25 cellular contexts compared by ENCODE assay signal in genomic region chr6:77535172-77535571, GRCh38.
"Had no signal": no experiment of that assay in that cellular context is flagged by ENCODE, and none has a peak within 500 bp of the region (broad histone marks: within the 10 kb centered on the region; RNA-seq: fewer than 3 reads in every experiment).

No MANE protein-coding gene starts in this region.

- ATAC-seq: activated CD4-positive, alpha-beta T cell treated with anti-CD3 and anti-CD28 coated beads for 36 hours; activated CD8-positive, alpha-beta memory T cell treated with anti-CD3 and anti-CD28 coated beads, Interleukin-2, amount 10 ng/mL, durations not matched to agents 7 days and 5 days; activated CD8-positive, alpha-beta T cell treated with anti-CD3 and anti-CD28 coated beads, Interleukin-2, amount 10 ng/mL, durations not matched to agents 7 days and 5 days; activated T-helper 17 cell treated with anti-CD3 and anti-CD28 coated beads, Interleukin-2, amount 50 U/mL, for 72 hours; heart left ventricle had no signal

- H3K4me3 ChIP-seq: esophagus squamous epithelium, heart left ventricle had no signal

- H3K4me3 Mint-ChIP-seq: activated CD4-positive, alpha-beta memory T cell treated with anti-CD3 and anti-CD28 coated beads for 36 hours; activated CD4-positive, alpha-beta T cell treated with anti-CD3 and anti-CD28 coated beads for 36 hours; activated CD4-positive, alpha-beta T cell treated with anti-CD3 and anti-CD28 coated beads, Interleukin-2, amount 10 ng/mL, durations not matched to agents 24 days and 14 days; activated CD8-positive, alpha-beta memory T cell treated with anti-CD3 and anti-CD28 coated beads, Interleukin-2, amount 10 ng/mL, durations not matched to agents 7 days and 5 days; activated CD8-positive, alpha-beta T cell treated with anti-CD3 and anti-CD28 coated beads, Interleukin-2, amount 10 ng/mL, durations not matched to agents 7 days and 5 days; activated naive CD8-positive, alpha-beta T cell; activated T-cell treated with anti-CD3 and anti-CD28 coated beads, Interleukin-2, amount 50 U/mL, for 24 hours; activated T-helper 17 cell treated with anti-CD3 and anti-CD28 coated beads, Interleukin-2, amount 50 U/mL, for 72 hours had no signal

- H3K4me1 ChIP-seq: esophagus squamous epithelium, heart left ventricle had no signal

- H3K9me3 ChIP-seq: esophagus squamous epithelium had no signal

- H3K36me3 ChIP-seq: brain microvascular endothelial cell, esophagus squamous epithelium, heart left ventricle had no signal

- H3K27ac Mint-ChIP-seq: activated CD4-positive, alpha-beta memory T cell treated with anti-CD3 and anti-CD28 coated beads for 36 hours; activated CD4-positive, alpha-beta T cell treated with anti-CD3 and anti-CD28 coated beads for 36 hours; activated CD4-positive, alpha-beta T cell treated with anti-CD3 and anti-CD28 coated beads, Interleukin-2, amount 10 ng/mL, durations not matched to agents 24 days and 14 days; activated CD8-positive, alpha-beta memory T cell treated with anti-CD3 and anti-CD28 coated beads, Interleukin-2, amount 10 ng/mL, durations not matched to agents 7 days and 5 days; activated CD8-positive, alpha-beta T cell treated with anti-CD3 and anti-CD28 coated beads, Interleukin-2, amount 10 ng/mL, durations not matched to agents 7 days and 5 days; activated naive CD8-positive, alpha-beta T cell; activated T-cell treated with anti-CD3 and anti-CD28 coated beads, Interleukin-2, amount 50 U/mL, for 24 hours; activated T-helper 17 cell treated with anti-CD3 and anti-CD28 coated beads, Interleukin-2, amount 50 U/mL, for 72 hours had no signal

- H3K9me3 Mint-ChIP-seq: activated CD4-positive, alpha-beta memory T cell treated with anti-CD3 and anti-CD28 coated beads for 36 hours; activated CD4-positive, alpha-beta T cell treated with anti-CD3 and anti-CD28 coated beads, Interleukin-2, amount 10 ng/mL, durations not matched to agents 24 days and 14 days had no signal

- DNase-seq: activated CD4-positive, alpha-beta memory T cell treated with anti-CD3 and anti-CD28 coated beads for 36 hours; activated CD4-positive, alpha-beta T cell treated with anti-CD3 and anti-CD28 coated beads for 36 hours; activated CD4-positive, alpha-beta T cell treated with anti-CD3 and anti-CD28 coated beads, Interleukin-2, amount 10 ng/mL, durations not matched to agents 24 days and 14 days; activated CD4-positive, CD25-positive, alpha-beta regulatory T cell; activated CD4-positive, CD25-positive, alpha-beta regulatory T cell treated with anti-CD3 and anti-CD28 coated beads, Interleukin-2, amount 50 U/mL, for 72 hours; activated CD8-positive, alpha-beta memory T cell treated with anti-CD3 and anti-CD28 coated beads, Interleukin-2, amount 10 ng/mL, durations not matched to agents 7 days and 5 days; activated CD8-positive, alpha-beta memory T cell treated with anti-CD3 and anti-CD28 coated beads, Interleukin-2, amount 50 U/mL, for 4 hours; activated CD8-positive, alpha-beta T cell treated with anti-CD3 and anti-CD28 coated beads, Interleukin-2, amount 10 ng/mL, durations not matched to agents 7 days and 5 days; activated effector memory CD4-positive, alpha-beta T cell treated with Interleukin-2 at 50 U/mL for 16 hours; activated gamma-delta T cell treated with Interleukin-2 at 50 U/mL for 16 hours; activated naive CD4-positive, alpha-beta T cell treated with anti-CD3 and anti-CD28 coated beads, Interleukin-2, amount 50 U/mL, for 16 hours; activated naive CD4-positive, alpha-beta T cell treated with Interleukin-2 at 50 U/mL for 16 hours; activated T-cell treated with anti-CD3 and anti-CD28 coated beads, Interleukin-2, amount 50 U/mL, for 24 hours; amniotic stem cell; anterior cingulate cortex; brain microvascular endothelial cell; caudate nucleus; effector CD8-positive, alpha-beta T cell; esophagus squamous epithelium; glutamatergic neuron; heart left ventricle; T-helper 2 cell had no signal

- H3K4me1 Mint-ChIP-seq: activated CD4-positive, alpha-beta T cell treated with anti-CD3 and anti-CD28 coated beads for 36 hours; activated CD4-positive, alpha-beta T cell treated with anti-CD3 and anti-CD28 coated beads, Interleukin-2, amount 10 ng/mL, durations not matched to agents 24 days and 14 days; activated CD8-positive, alpha-beta memory T cell treated with anti-CD3 and anti-CD28 coated beads, Interleukin-2, amount 10 ng/mL, durations not matched to agents 7 days and 5 days; activated T-helper 17 cell treated with anti-CD3 and anti-CD28 coated beads, Interleukin-2, amount 50 U/mL, for 72 hours had no signal

- H3K27me3 Mint-ChIP-seq: activated CD4-positive, alpha-beta memory T cell treated with anti-CD3 and anti-CD28 coated beads for 36 hours; activated CD4-positive, alpha-beta T cell treated with anti-CD3 and anti-CD28 coated beads for 36 hours; activated CD4-positive, alpha-beta T cell treated with anti-CD3 and anti-CD28 coated beads, Interleukin-2, amount 10 ng/mL, durations not matched to agents 24 days and 14 days; activated CD8-positive, alpha-beta memory T cell treated with anti-CD3 and anti-CD28 coated beads, Interleukin-2, amount 10 ng/mL, durations not matched to agents 7 days and 5 days; activated naive CD8-positive, alpha-beta T cell; activated T-cell treated with anti-CD3 and anti-CD28 coated beads, Interleukin-2, amount 50 U/mL, for 24 hours had no signal

- H3K27me3 ChIP-seq: brain microvascular endothelial cell, esophagus squamous epithelium, heart left ventricle had no signal

- H3K27ac ChIP-seq: brain microvascular endothelial cell, epithelial cell of prostate, esophagus squamous epithelium, heart left ventricle had no signal

- H3K36me3 Mint-ChIP-seq: activated CD4-positive, alpha-beta memory T cell treated with anti-CD3 and anti-CD28 coated beads for 36 hours; activated CD8-positive, alpha-beta memory T cell treated with anti-CD3 and anti-CD28 coated beads, Interleukin-2, amount 10 ng/mL, durations not matched to agents 7 days and 5 days; activated naive CD8-positive, alpha-beta T cell had no signal
